Comparison of ENCODE assay signal across 8 cellular contexts in genomic region chr2:178194600-178195389, GRCh38. TPM values are rescaled to one million over a fixed set of nuclear protein-coding genes. Genes with fewer than 3 reads are reported as not detected.
A peak's percentile ranks its signal among the peaks of the same experiment; 100 is the strongest.
DNase-seq lines count a peak whose midpoint lies in the region; ATAC-seq and TF ChIP-seq lines count a peak whose summit lies in the region.

No MANE protein-coding gene starts in this region.

- no peaks in the 10 kb centered on the region for H3K36me3 ChIP-seq in SU-DHL-6 (ENCODE audit: low read length)
- no peaks in the 10 kb centered on the region for H3K36me3 ChIP-seq in colonic mucosa

- peak overlapping the region; percentile 81 for H3K27ac ChIP-seq in C4-2B
- H3K27ac ChIP-seq in SU-DHL-6 (ENCODE audit: low read depth, low read length) = no peak overlapping the region
- peak overlapping the region; percentile 46 for H3K27ac ChIP-seq in colonic mucosa
- H3K27ac ChIP-seq in layer of hippocampus (ENCODE audit: low read depth, low read length) = peak overlapping the region; percentile 38

- peak; percentile 17 for ATAC-seq in GM19351 (IDR thresholded peaks at IDR 0.05; ENCODE audit: unreplicated experiment)

- peaks cover 4% of the 10 kb centered on the region for H3K4me1 ChIP-seq in colonic mucosa

- no peaks in the 10 kb centered on the region for H3F3A ChIP-seq in SU-DHL-6 (ENCODE audit: insufficient read depth)

- H2AFZ ChIP-seq in SU-DHL-6 (ENCODE audit: low read depth, low read length, severe bottlenecking) = peak overlapping the region; percentile 98

- intact Hi-C loops in colonic mucosa (cut with DNase I) = no loop called here

- H3K4me2 ChIP-seq in SU-DHL-6 (ENCODE audit: low read depth, low read length, poor library complexity, severe bottlenecking) = peak overlapping the region; percentile 78

- peak overlapping the region; percentile 54 for H3K9ac ChIP-seq in SU-DHL-6 (ENCODE audit: low read length)
- peak overlapping the region; percentile 43 to 72 for H3K9ac ChIP-seq in colonic mucosa (ENCODE audit: low read depth in 2 of 2, low read length in 2 of 2)

- H3K4me3 ChIP-seq in SU-DHL-6 (ENCODE audit: insufficient read depth, low read length, poor library complexity, severe bottlenecking) (peak overlapping the region; percentile 84), colonic mucosa (peak overlapping the region; percentile 87)

- peak; percentile 32 for DNase-seq in HS-5 (ENCODE audit: low read depth)
- DNase-seq in colonic mucosa = peak; percentile 34
- peak; percentile 47 for DNase-seq in stimulated activated CD4-positive, alpha-beta T cell treated with anti-CD3 and anti-CD28 coated beads, Interleukin-15, amount 100 ng/mL, for 24 hours
- no peak for DNase-seq in RKO (ENCODE audit: low spot score)

- H3K9me2 ChIP-seq in SU-DHL-6 (replicated peaks; ENCODE audit: insufficient read depth, low read length) = no peaks in the 10 kb centered on the region

- H4K20me1 ChIP-seq in SU-DHL-6 (ENCODE audit: low read depth, low read length) = no peaks in the 10 kb centered on the region

- peak; percentile 15; the same call in 1 of the 2 replicates for TF ChIP-seq CTCF in C4-2B (conservative IDR thresholded peaks at IDR 0.05)
- TF ChIP-seq CTCF in SU-DHL-6 (IDR thresholded peaks at IDR 0.05; ENCODE audit: insufficient read depth, low read length, poor library complexity, severe bottlenecking) = no peak
- TF ChIP-seq CTCF in colonic mucosa (IDR thresholded peaks at IDR 0.05) = no peak

- H3K9me3 ChIP-seq in SU-DHL-6 (ENCODE audit: insufficient read depth, low read length) (no peaks in the 10 kb centered on the region), colonic mucosa (no peaks in the 10 kb centered on the region)

- H3K27me3 ChIP-seq in SU-DHL-6 (ENCODE audit: low read length) = no peaks in the 10 kb centered on the region
- peaks cover 21% of the 10 kb centered on the region for H3K27me3 ChIP-seq in colonic mucosa
- H3K27me3 ChIP-seq in layer of hippocampus (ENCODE audit: control insufficient read depth, insufficient read depth, low read length) = no peaks in the 10 kb centered on the region

- no peaks in the 10 kb centered on the region for H3K79me2 ChIP-seq in SU-DHL-6 (ENCODE audit: insufficient read depth, low read length)

RNA-seq across cellular contexts. Expression of gene OSBPL6, which starts 0.5 kb away (rescaled TPM):
- under 1 TPM; 0.58 to 0.72 TPM for total RNA-seq in colonic mucosa
